8 cellular contexts compared by ENCODE assay signal in the genomic region with DNA sequence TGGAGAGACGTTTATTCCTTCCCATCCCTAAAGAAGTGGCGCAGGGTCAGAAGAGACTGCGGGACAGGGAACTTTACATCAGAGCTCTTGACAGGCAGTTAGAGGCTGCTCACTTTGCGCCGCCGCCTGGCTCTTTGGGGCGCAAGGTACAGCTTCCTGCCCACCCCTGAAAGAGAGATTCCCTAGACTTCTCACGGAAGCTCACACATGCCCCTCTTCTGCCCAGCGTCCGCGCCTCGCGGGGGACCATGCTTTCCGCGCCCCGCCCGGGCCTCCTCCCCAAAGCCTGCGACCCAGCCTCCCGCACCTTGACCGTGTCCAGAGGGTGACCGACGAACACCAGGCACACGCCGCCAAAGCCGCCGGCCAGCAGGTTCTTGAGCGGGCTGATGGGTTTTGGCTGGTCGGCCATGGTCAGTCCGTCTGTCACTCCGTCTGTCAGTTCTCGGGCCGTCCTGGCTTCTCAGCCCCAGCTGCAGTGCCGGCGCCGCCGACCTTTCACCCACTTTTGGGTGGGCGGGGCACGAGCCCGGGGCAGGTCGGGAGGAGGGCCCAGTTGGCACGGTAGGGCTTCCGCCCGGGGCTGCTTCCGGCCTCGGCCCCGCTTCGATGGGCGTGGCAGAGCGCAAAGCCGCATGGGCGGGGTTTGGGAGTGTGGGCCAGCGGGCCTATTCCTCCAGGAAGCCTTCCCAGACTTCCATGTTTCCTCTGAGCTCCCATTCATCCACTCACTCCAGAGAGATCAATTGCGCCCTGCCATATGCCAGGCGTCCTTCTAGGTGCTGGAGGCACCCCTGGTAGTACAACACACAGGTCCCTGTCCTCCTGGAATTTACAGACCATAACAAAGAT. TPM values are rescaled to one million over a fixed set of nuclear protein-coding genes. Genes with fewer than 3 reads are reported as not detected.
DNase-seq lines count a peak whose midpoint lies in the region; ATAC-seq and TF ChIP-seq lines count a peak whose summit lies in the region.

A gene with protein sequence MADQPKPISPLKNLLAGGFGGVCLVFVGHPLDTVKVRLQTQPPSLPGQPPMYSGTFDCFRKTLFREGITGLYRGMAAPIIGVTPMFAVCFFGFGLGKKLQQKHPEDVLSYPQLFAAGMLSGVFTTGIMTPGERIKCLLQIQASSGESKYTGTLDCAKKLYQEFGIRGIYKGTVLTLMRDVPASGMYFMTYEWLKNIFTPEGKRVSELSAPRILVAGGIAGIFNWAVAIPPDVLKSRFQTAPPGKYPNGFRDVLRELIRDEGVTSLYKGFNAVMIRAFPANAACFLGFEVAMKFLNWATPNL (minus strand): TSS at position 500 of the 852 bp plus-strand sequence. CDS start 88 bp downstream, at position 412.

- peaks cover 40% of the 10 kb centered on the region for H3K4me1 Mint-ChIP-seq in stimulated activated naive CD8-positive, alpha-beta T cell treated with anti-CD3 and anti-CD28 coated beads, Interleukin-15, amount 100 ng/mL, for 72 hours

- H3K36me3 ChIP-seq in RWPE2 (ENCODE audit: low read depth) (no peaks in the 10 kb centered on the region), neural cell (ENCODE audit: insufficient read depth, low read length) (no peaks in the 10 kb centered on the region)

- peak within 1 kb of the TSS; percentile 95 to 97 for H3K4me3 Mint-ChIP-seq in stimulated activated naive CD8-positive, alpha-beta T cell treated with anti-CD3 and anti-CD28 coated beads, Interleukin-15, amount 100 ng/mL, for 72 hours

- H4K20me1 ChIP-seq in neural cell (ENCODE audit: insufficient read depth), result no peaks in the 10 kb centered on the region

- peak within 1 kb of the TSS; percentile 96 to 99 for H3K27ac Mint-ChIP-seq in stimulated activated naive CD8-positive, alpha-beta T cell treated with anti-CD3 and anti-CD28 coated beads, Interleukin-15, amount 100 ng/mL, for 72 hours

- ATAC-seq in GM21515 (IDR thresholded peaks at IDR 0.05; ENCODE audit: unreplicated experiment), result peak; percentile 85
- ATAC-seq in RWPE2 (ENCODE audit: low read depth), result peak; percentile 94
- ATAC-seq in stimulated activated naive CD8-positive, alpha-beta T cell treated with anti-CD3 and anti-CD28 coated beads, Interleukin-15, amount 100 ng/mL, for 72 hours, result peak; percentile 98

- H3K27me3 Mint-ChIP-seq in stimulated activated naive CD8-positive, alpha-beta T cell treated with anti-CD3 and anti-CD28 coated beads, Interleukin-15, amount 100 ng/mL, for 72 hours, result no peaks in the 10 kb centered on the region

- no peaks in the 10 kb centered on the region for H3K9me3 Mint-ChIP-seq in stimulated activated naive CD8-positive, alpha-beta T cell treated with anti-CD3 and anti-CD28 coated beads, Interleukin-15, amount 100 ng/mL, for 72 hours

- TF ChIP-seq CTCF in RWPE2 (IDR thresholded peaks at IDR 0.05; ENCODE audit: poor library complexity, severe bottlenecking) (no peak), fibroblast of villous mesenchyme (IDR thresholded peaks at IDR 0.05; ENCODE audit: insufficient read depth, low read depth, low read length) (no peak), neural cell (IDR thresholded peaks at IDR 0.05; ENCODE audit: poor library complexity, severe bottlenecking) (no peak)

- H3K9me2 ChIP-seq in neural cell (ENCODE audit: insufficient read depth, low read length), result no peaks in the 10 kb centered on the region

- no peaks in the 10 kb centered on the region for H3K79me2 ChIP-seq in neural cell (replicated peaks; ENCODE audit: insufficient read depth, low read length)

- peak within 1 kb of the TSS; percentile 32 for H3K27ac ChIP-seq in RWPE2 (ENCODE audit: poor library complexity, severe bottlenecking)
- no peak within 1 kb of the TSS for H3K27ac ChIP-seq in neural cell (ENCODE audit: low read length)

- DNase-seq in DMS153 (lab: John Stamatoyannopoulos, UW), result peak; percentile 50
- peak; percentile 90 for DNase-seq in HuH-7.5 (ENCODE audit: low spot score)
- peak; percentile 89 for DNase-seq in RWPE2 (ENCODE audit: low spot score)
- DNase-seq in activated effector memory CD4-positive, alpha-beta T cell treated with Interleukin-2 at 50 U/mL for 16 hours, result peak; percentile 90
- peak; percentile 84 for DNase-seq in fibroblast of villous mesenchyme (ENCODE audit: low read depth)
- DNase-seq in stimulated activated naive CD8-positive, alpha-beta T cell treated with anti-CD3 and anti-CD28 coated beads, Interleukin-15, amount 100 ng/mL, for 72 hours, result peak; percentile 89 to 95

- peak within 1 kb of the TSS; percentile 65 for H2AFZ ChIP-seq in neural cell (ENCODE audit: low read depth, low read length)

- H3K4me2 ChIP-seq in neural cell (ENCODE audit: low read length), result no peak within 1 kb of the TSS

- H3K4me1 ChIP-seq in RWPE2 (ENCODE audit: insufficient read depth, poor library complexity, severe bottlenecking), result no peaks in the 10 kb centered on the region

- TF ChIP-seq EP300 in neural cell (conservative IDR thresholded peaks at IDR 0.05; ENCODE audit: poor library complexity, severe bottlenecking), result no peak

- no peak for TF ChIP-seq RAD21 in neural cell (conservative IDR thresholded peaks at IDR 0.05)

- H3F3A ChIP-seq in neural cell (ENCODE audit: insufficient read depth, low read length, poor library complexity, severe bottlenecking), result no peaks in the 10 kb centered on the region

- H3K4me3 ChIP-seq in RWPE2 (ENCODE audit: severe bottlenecking) (peak within 1 kb of the TSS; percentile 46), fibroblast of villous mesenchyme (ENCODE audit: low read depth, low read length) (peak within 1 kb of the TSS; percentile 83), neural cell (ENCODE audit: low read length) (peak within 1 kb of the TSS; percentile 65)

- H3K27me3 ChIP-seq in RWPE2 (ENCODE audit: insufficient read depth, poor library complexity, severe bottlenecking), result no peaks in the 10 kb centered on the region
- H3K27me3 ChIP-seq in neural cell (ENCODE audit: insufficient read depth, low read depth, low read length), result no peaks in the 10 kb centered on the region

- H3K9me3 ChIP-seq in RWPE2 (ENCODE audit: severe bottlenecking) (no peaks in the 10 kb centered on the region), neural cell (ENCODE audit: low read length) (no peaks in the 10 kb centered on the region)

- H3K9ac ChIP-seq in neural cell (ENCODE audit: low read length), result no peak within 1 kb of the TSS

TF ChIP-seq in neural cell, 6 proteins besides CTCF, POLR2A, EP300 and RAD21:
- TF ChIP-seq TAF1 (IDR thresholded peaks at IDR 0.05; ENCODE audit: low read depth) (no peak), POLR2AphosphoS5 (IDR thresholded peaks at IDR 0.05) (no peak), MXI1 (conservative IDR thresholded peaks at IDR 0.05; ENCODE audit: poor library complexity, severe bottlenecking) (no peak), EZH2 (IDR thresholded peaks at IDR 0.05; ENCODE audit: borderline replicate concordance, insufficient read depth, low read length, poor library complexity, severe bottlenecking) (no peak), SMC3 (conservative IDR thresholded peaks at IDR 0.05; ENCODE audit: poor library complexity) (no peak)
- TF ChIP-seq, protein P1, sequence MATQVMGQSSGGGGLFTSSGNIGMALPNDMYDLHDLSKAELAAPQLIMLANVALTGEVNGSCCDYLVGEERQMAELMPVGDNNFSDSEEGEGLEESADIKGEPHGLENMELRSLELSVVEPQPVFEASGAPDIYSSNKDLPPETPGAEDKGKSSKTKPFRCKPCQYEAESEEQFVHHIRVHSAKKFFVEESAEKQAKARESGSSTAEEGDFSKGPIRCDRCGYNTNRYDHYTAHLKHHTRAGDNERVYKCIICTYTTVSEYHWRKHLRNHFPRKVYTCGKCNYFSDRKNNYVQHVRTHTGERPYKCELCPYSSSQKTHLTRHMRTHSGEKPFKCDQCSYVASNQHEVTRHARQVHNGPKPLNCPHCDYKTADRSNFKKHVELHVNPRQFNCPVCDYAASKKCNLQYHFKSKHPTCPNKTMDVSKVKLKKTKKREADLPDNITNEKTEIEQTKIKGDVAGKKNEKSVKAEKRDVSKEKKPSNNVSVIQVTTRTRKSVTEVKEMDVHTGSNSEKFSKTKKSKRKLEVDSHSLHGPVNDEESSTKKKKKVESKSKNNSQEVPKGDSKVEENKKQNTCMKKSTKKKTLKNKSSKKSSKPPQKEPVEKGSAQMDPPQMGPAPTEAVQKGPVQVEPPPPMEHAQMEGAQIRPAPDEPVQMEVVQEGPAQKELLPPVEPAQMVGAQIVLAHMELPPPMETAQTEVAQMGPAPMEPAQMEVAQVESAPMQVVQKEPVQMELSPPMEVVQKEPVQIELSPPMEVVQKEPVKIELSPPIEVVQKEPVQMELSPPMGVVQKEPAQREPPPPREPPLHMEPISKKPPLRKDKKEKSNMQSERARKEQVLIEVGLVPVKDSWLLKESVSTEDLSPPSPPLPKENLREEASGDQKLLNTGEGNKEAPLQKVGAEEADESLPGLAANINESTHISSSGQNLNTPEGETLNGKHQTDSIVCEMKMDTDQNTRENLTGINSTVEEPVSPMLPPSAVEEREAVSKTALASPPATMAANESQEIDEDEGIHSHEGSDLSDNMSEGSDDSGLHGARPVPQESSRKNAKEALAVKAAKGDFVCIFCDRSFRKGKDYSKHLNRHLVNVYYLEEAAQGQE (IDR thresholded peaks at IDR 0.05; ENCODE audit: borderline replicate concordance), result no peak

RNA-seq across cellular contexts. Expression of the gene that starts here (rescaled TPM):
- total RNA-seq in fibroblast of villous mesenchyme, result 14.5 and 20.7 TPM in 2 replicates
- polyA plus RNA-seq in neural cell, result 1.5 and 7.1 TPM in 2 replicates
- polyA minus RNA-seq in neural cell, result 2.1 and 2.2 TPM in 2 replicates
